In genomic region chr2:240651185-240651584, GRCh38 we compare ENCODE assay signal across 27 cellular contexts. TPM values are rescaled to one million over a fixed set of nuclear protein-coding genes. Genes with fewer than 3 reads are reported as not detected.
"Had no signal": no experiment of that assay in that cellular context is flagged by ENCODE, and none has a peak within 500 bp of the region (broad histone marks: within the 10 kb centered on the region; RNA-seq: fewer than 3 reads in every experiment).

No MANE protein-coding gene starts in this region.

- H3K36me3 Mint-ChIP-seq: activated naive CD4-positive, alpha-beta T cell treated with anti-CD3 and anti-CD28 coated beads, Interleukin-2, amount 50 U/mL, for 72 hours had no signal

- DNase-seq: activated B cell treated with CpG ODN at 0.5 μM for 24 hours; activated CD4-positive, alpha-beta T cell treated with anti-CD3 and anti-CD28 coated beads for 1 hour; activated CD4-positive, alpha-beta T cell treated with anti-CD3 and anti-CD28 coated beads, Interleukin-2, amount 10 ng/mL, durations not matched to agents 24 days and 14 days; activated CD4-positive, alpha-beta T cell treated with anti-CD3 and anti-CD28 coated beads, Interleukin-2, amount 50 U/mL, for 48 hours; activated effector memory CD4-positive, alpha-beta T cell treated with anti-CD3 and anti-CD28 coated beads, Interleukin-2, amount 50 U/mL, for 16 hours; activated naive CD4-positive, alpha-beta T cell treated with Interleukin-2 at 50 U/mL for 16 hours; activated naive CD8-positive, alpha-beta T cell treated with anti-CD3 and anti-CD28 coated beads, Interleukin-2, amount 50 U/mL, for 24 hours; activated T-cell treated with anti-CD3 and anti-CD28 coated beads, Interleukin-2, amount 50 U/mL, for 4 hours; amniotic stem cell; body of pancreas; IMR-90; Kasumi-1; KBM-7; NCI-H1048; NCI-H1930; NCI-H2171; NCI-H2227 treated with DMSO at 0.1 percent for 48 hours; NCI-H446 treated with DMSO at 0.1 percent for 48 hours; NCI-H774; OCI-M1; SHP77 treated with DMSO at 0.1 percent for 48 hours; T-helper 17 cell; T-helper 9 cell had no signal

- H3K27ac Mint-ChIP-seq: activated B cell treated with CpG ODN at 0.5 μM for 24 hours; activated CD4-positive, alpha-beta T cell treated with anti-CD3 and anti-CD28 coated beads, Interleukin-2, amount 10 ng/mL, durations not matched to agents 24 days and 14 days; activated naive CD4-positive, alpha-beta T cell treated with anti-CD3 and anti-CD28 coated beads, Interleukin-2, amount 50 U/mL, for 72 hours; activated naive CD8-positive, alpha-beta T cell treated with anti-CD3 and anti-CD28 coated beads, Interleukin-2, amount 50 U/mL, for 24 hours; T-helper 17 cell had no signal

- H3K4me1 Mint-ChIP-seq: activated B cell treated with CpG ODN at 0.5 μM for 24 hours, T-helper 17 cell had no signal

- H3K4me3 Mint-ChIP-seq: activated B cell treated with CpG ODN at 0.5 μM for 24 hours; activated CD4-positive, alpha-beta T cell treated with anti-CD3 and anti-CD28 coated beads, Interleukin-2, amount 10 ng/mL, durations not matched to agents 24 days and 14 days; activated naive CD8-positive, alpha-beta T cell treated with anti-CD3 and anti-CD28 coated beads, Interleukin-2, amount 50 U/mL, for 24 hours; activated T-cell treated with anti-CD3 and anti-CD28 coated beads, Interleukin-2, amount 50 U/mL, for 4 hours; T-helper 17 cell had no signal

- H3K4me1 ChIP-seq: ascending aorta, body of pancreas had no signal

- ATAC-seq: activated naive CD4-positive, alpha-beta T cell treated with anti-CD3 and anti-CD28 coated beads, Interleukin-2, amount 50 U/mL, for 72 hours; activated naive CD8-positive, alpha-beta T cell treated with anti-CD3 and anti-CD28 coated beads, Interleukin-2, amount 50 U/mL, for 24 hours; activated T-cell treated with anti-CD3 and anti-CD28 coated beads, Interleukin-2, amount 50 U/mL, for 4 hours; body of pancreas; T-helper 17 cell had no signal

- H3K9me3 ChIP-seq: ascending aorta, body of pancreas had no signal

- H3K36me3 ChIP-seq: ascending aorta had no signal

- H3K9me3 Mint-ChIP-seq: activated B cell treated with CpG ODN at 0.5 μM for 24 hours; activated CD4-positive, alpha-beta T cell treated with anti-CD3 and anti-CD28 coated beads, Interleukin-2, amount 10 ng/mL, durations not matched to agents 24 days and 14 days; activated naive CD4-positive, alpha-beta T cell treated with anti-CD3 and anti-CD28 coated beads, Interleukin-2, amount 50 U/mL, for 72 hours; activated naive CD8-positive, alpha-beta T cell treated with anti-CD3 and anti-CD28 coated beads, Interleukin-2, amount 50 U/mL, for 24 hours; activated T-cell treated with anti-CD3 and anti-CD28 coated beads, Interleukin-2, amount 50 U/mL, for 4 hours had no signal

- H3K27ac ChIP-seq: ascending aorta, body of pancreas had no signal

- H3K27me3 ChIP-seq: ascending aorta had no signal

- H3K4me3 ChIP-seq: ascending aorta, body of pancreas had no signal

RNA-seq across cellular contexts. Expression of gene GPR35, which starts 25.9 kb away (rescaled TPM):
- total RNA-seq: ascending aorta, IMR-90, SK-MEL-5 had no signal

RNA-seq across cellular contexts. Expression of gene AQP12B, which starts 31.5 kb away (rescaled TPM):
- total RNA-seq: activated B cell treated with CpG ODN at 0.5 μM for 24 hours; activated CD4-positive, alpha-beta T cell treated with anti-CD3 and anti-CD28 coated beads, Interleukin-2, amount 10 ng/mL, durations not matched to agents 24 days and 14 days; activated naive CD4-positive, alpha-beta T cell treated with anti-CD3 and anti-CD28 coated beads, Interleukin-2, amount 50 U/mL, for 72 hours; activated T-cell treated with anti-CD3 and anti-CD28 coated beads, Interleukin-2, amount 50 U/mL, for 4 hours; ascending aorta; bronchial epithelial cell; IMR-90; SK-MEL-5; T-helper 17 cell had no signal
- polyA plus RNA-seq: IMR-90 had no signal

RNA-seq across cellular contexts. Expression of gene AQP12A, which starts 40.5 kb away (rescaled TPM):
- total RNA-seq: activated B cell treated with CpG ODN at 0.5 μM for 24 hours; activated CD4-positive, alpha-beta T cell treated with anti-CD3 and anti-CD28 coated beads, Interleukin-2, amount 10 ng/mL, durations not matched to agents 24 days and 14 days; activated naive CD4-positive, alpha-beta T cell treated with anti-CD3 and anti-CD28 coated beads, Interleukin-2, amount 50 U/mL, for 72 hours; activated T-cell treated with anti-CD3 and anti-CD28 coated beads, Interleukin-2, amount 50 U/mL, for 4 hours; ascending aorta; bronchial epithelial cell; IMR-90; SK-MEL-5; T-helper 17 cell had no signal
- polyA plus RNA-seq: IMR-90 had no signal
